1 cellular context compared by ENCODE assay signal in genomic region chr1:154770897-154771594, GRCh38.
TF ChIP-seq lines count a peak whose summit lies in the region.

No MANE protein-coding gene starts in this region.

TF ChIP-seq in GM12878, 131 proteins besides CTCF, POLR2A, EP300 and RAD21 (continued from another document):
- TF ChIP-seq PAX5 (IDR thresholded peaks at IDR 0.05; ENCODE audit: borderline replicate concordance, low read depth, low read length) (no peak), STAT1 (conservative IDR thresholded peaks at IDR 0.05) (no peak), NRF1 (conservative IDR thresholded peaks at IDR 0.05; ENCODE audit: low read depth, low read length) (no peak), CEBPB (IDR thresholded peaks at IDR 0.05; ENCODE audit: borderline replicate concordance in 1 of 2, low read depth in 2 of 2, low read length in 2 of 2) (no peak)
- TF ChIP-seq, protein P1, sequence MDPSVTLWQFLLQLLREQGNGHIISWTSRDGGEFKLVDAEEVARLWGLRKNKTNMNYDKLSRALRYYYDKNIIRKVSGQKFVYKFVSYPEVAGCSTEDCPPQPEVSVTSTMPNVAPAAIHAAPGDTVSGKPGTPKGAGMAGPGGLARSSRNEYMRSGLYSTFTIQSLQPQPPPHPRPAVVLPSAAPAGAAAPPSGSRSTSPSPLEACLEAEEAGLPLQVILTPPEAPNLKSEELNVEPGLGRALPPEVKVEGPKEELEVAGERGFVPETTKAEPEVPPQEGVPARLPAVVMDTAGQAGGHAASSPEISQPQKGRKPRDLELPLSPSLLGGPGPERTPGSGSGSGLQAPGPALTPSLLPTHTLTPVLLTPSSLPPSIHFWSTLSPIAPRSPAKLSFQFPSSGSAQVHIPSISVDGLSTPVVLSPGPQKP (IDR thresholded peaks at IDR 0.05; ENCODE audit: low read depth, low read length): no peak
TF ChIP-seq in GM12878: peak in this region for 0.
